In the genomic region with DNA sequence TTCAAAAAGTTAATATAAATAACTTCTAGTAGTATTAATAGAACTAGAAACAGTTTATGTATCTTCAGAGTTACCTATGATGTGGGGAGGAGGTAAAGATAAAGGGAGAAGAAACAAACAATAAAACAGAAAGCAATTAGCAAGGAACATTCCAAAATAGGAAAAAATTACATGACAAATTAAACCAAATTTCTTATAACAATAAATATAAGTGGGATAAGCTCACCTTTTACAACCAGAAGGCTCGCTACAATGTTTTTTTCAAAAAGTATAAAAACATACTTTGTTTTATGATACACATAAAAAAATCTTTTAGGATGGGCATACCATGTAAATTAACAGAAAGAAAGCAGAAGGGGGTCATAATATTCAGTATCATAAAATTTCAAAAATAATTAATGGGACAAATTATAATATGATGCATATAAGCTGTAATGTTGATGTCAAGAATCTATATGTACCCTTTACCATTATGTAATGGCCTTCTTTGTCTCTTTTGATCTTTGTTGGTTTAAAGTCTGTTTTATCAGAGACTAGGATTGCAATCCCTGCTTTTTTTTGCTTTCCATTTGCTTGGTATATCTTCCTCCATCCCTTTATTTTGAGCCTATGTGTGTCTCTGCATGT, we compare ENCODE assay signal across 28 cellular contexts.
"Had no signal": no experiment of that assay in that cellular context is flagged by ENCODE, and none has a peak within 500 bp of the region (broad histone marks: within the 10 kb centered on the region; RNA-seq: fewer than 3 reads in every experiment).

No MANE protein-coding gene starts in this region.

- H3K27ac ChIP-seq: stomach, suprapubic skin, testis, thoracic aorta, thyroid gland, tibial nerve, transverse colon, upper lobe of left lung, upper lobe of right lung, uterus, vagina had no signal

- H3K27ac Mint-ChIP-seq: stimulated activated effector memory CD8-positive, alpha-beta T cell treated with anti-CD3 and anti-CD28 coated beads, Interleukin-12 subunit alpha, Interleukin-12 subunit beta, amount 100 ng/mL, for 72 hours; stimulated activated memory B cell treated with anti-CD40 and anti-IgM and Interleukin-4, amounts not matched to agents 10 μg/mL and 1 μg/mL and 100 μg/mL, for 72 hours; stimulated activated naive B cell treated with anti-CD40 and anti-IgM and Interleukin-4, amounts not matched to agents 10 μg/mL and 1 μg/mL and 100 μg/mL, for 72 hours; stimulated activated naive CD8-positive, alpha-beta T cell treated with anti-CD3 and anti-CD28 coated beads, Interleukin-15, amount 100 ng/mL, for 72 hours; stimulated activated naive CD8-positive, alpha-beta T cell treated with anti-CD3 and anti-CD28 coated beads, Interleukin-15, Interleukin-2, amounts not matched to agents 100 ng/mL and 50 ng/mL, for 24 hours; type B pancreatic cell had no signal

- ATAC-seq: stimulated activated effector memory CD8-positive, alpha-beta T cell treated with anti-CD3 and anti-CD28 coated beads, Interleukin-12 subunit alpha, Interleukin-12 subunit beta, amount 100 ng/mL, for 72 hours; stimulated activated memory B cell treated with anti-CD40 and anti-IgM and Interleukin-4, amounts not matched to agents 10 μg/mL and 1 μg/mL and 100 μg/mL, for 72 hours; stimulated activated naive B cell treated with anti-CD40 and anti-IgM and Interleukin-4, amounts not matched to agents 10 μg/mL and 1 μg/mL and 100 μg/mL, for 72 hours; stimulated activated naive CD8-positive, alpha-beta T cell treated with anti-CD3 and anti-CD28 coated beads, Interleukin-15, amount 100 ng/mL, for 72 hours; stimulated activated naive CD8-positive, alpha-beta T cell treated with anti-CD3 and anti-CD28 coated beads, Interleukin-15, Interleukin-2, amounts not matched to agents 100 U/mL and 50 U/mL, for 24 hours; upper lobe of right lung had no signal

- H3K9me3 Mint-ChIP-seq: stimulated activated naive CD8-positive, alpha-beta T cell treated with anti-CD3 and anti-CD28 coated beads, Interleukin-15, Interleukin-2, amounts not matched to agents 100 ng/mL and 50 ng/mL, for 24 hours had no signal

- H3K36me3 ChIP-seq: uterus, vagina had no signal

- H3K4me3 ChIP-seq: stomach, suprapubic skin, testis, thoracic aorta, thyroid gland, tibial nerve, transverse colon, upper lobe of left lung, upper lobe of right lung, uterus, vagina had no signal

- FAIRE-seq: urothelium cell line had no signal

- H3K27me3 ChIP-seq: stomach, suprapubic skin, testis, thyroid gland, tibial nerve, transverse colon, upper lobe of left lung, upper lobe of right lung, uterus, vagina had no signal

- H3K27me3 Mint-ChIP-seq: stimulated activated memory B cell treated with anti-CD40 and anti-IgM and Interleukin-4, amounts not matched to agents 10 μg/mL and 1 μg/mL and 100 μg/mL, for 72 hours; stimulated activated naive B cell treated with anti-CD40 and anti-IgM and Interleukin-4, amounts not matched to agents 10 μg/mL and 1 μg/mL and 100 μg/mL, for 72 hours; stimulated activated naive CD8-positive, alpha-beta T cell treated with anti-CD3 and anti-CD28 coated beads, Interleukin-15, amount 100 ng/mL, for 72 hours; stimulated activated naive CD8-positive, alpha-beta T cell treated with anti-CD3 and anti-CD28 coated beads, Interleukin-15, Interleukin-2, amounts not matched to agents 100 ng/mL and 50 ng/mL, for 24 hours; type B pancreatic cell had no signal

- DNase-seq: stimulated activated CD4-positive, alpha-beta T cell treated with anti-CD3 and anti-CD28 coated beads, Interleukin-2, amount 100 ng/mL, for 48 hours; stimulated activated CD4-positive, alpha-beta T cell treated with anti-CD3 and anti-CD28 coated beads, Interleukin-4, amount 100 ng/mL, for 1 hour; stimulated activated CD4-positive, alpha-beta T cell treated with anti-CD3 and anti-CD28 coated beads, Interleukin-4, amount 100 ng/mL, for 24 hours; stimulated activated CD4-positive, alpha-beta T cell treated with anti-CD3 and anti-CD28 coated beads, Interleukin-4, amount 100 ng/mL, for 4 hours; stimulated activated CD8-positive, alpha-beta memory T cell treated with anti-CD3 and anti-CD28 coated beads, Interleukin-4, amount 100 ng/mL, for 48 hours; stimulated activated naive B cell treated with anti-CD40 and anti-IgM and Interleukin-4, amounts not matched to agents 10 μg/mL and 1 μg/mL and 100 μg/mL, for 72 hours; stimulated activated naive CD4-positive, alpha-beta T cell; stimulated activated naive CD4-positive, alpha-beta T cell treated with Interleukin-2 at 50 U/mL for 16 hours; stimulated activated naive CD8-positive, alpha-beta T cell treated with anti-CD3 and anti-CD28 coated beads, Interleukin-15, amount 100 ng/mL, for 72 hours; stimulated activated naive CD8-positive, alpha-beta T cell treated with anti-CD3 and anti-CD28 coated beads, Interleukin-15, Interleukin-2, amounts not matched to agents 100 U/mL and 50 U/mL, for 24 hours; stomach; substantia nigra; testis; thyroid gland; transverse colon; trophoblast cell; upper lobe of left lung; upper lobe of right lung; uterus had no signal

- H3K4me3 Mint-ChIP-seq: stimulated activated effector memory CD8-positive, alpha-beta T cell treated with anti-CD3 and anti-CD28 coated beads, Interleukin-12 subunit alpha, Interleukin-12 subunit beta, amount 100 ng/mL, for 72 hours; stimulated activated memory B cell treated with anti-CD40 and anti-IgM and Interleukin-4, amounts not matched to agents 10 μg/mL and 1 μg/mL and 100 μg/mL, for 72 hours; stimulated activated naive B cell treated with anti-CD40 and anti-IgM and Interleukin-4, amounts not matched to agents 10 μg/mL and 1 μg/mL and 100 μg/mL, for 72 hours; stimulated activated naive CD8-positive, alpha-beta T cell treated with anti-CD3 and anti-CD28 coated beads, Interleukin-15, amount 100 ng/mL, for 72 hours; stimulated activated naive CD8-positive, alpha-beta T cell treated with anti-CD3 and anti-CD28 coated beads, Interleukin-15, Interleukin-2, amounts not matched to agents 100 ng/mL and 50 ng/mL, for 24 hours; type B pancreatic cell had no signal

- H3K9me3 ChIP-seq: suprapubic skin, testis, thyroid gland, upper lobe of right lung, vagina had no signal

- H3K4me1 ChIP-seq: suprapubic skin, testis, tibial nerve, transverse colon, uterus had no signal
